In the genomic region with DNA sequence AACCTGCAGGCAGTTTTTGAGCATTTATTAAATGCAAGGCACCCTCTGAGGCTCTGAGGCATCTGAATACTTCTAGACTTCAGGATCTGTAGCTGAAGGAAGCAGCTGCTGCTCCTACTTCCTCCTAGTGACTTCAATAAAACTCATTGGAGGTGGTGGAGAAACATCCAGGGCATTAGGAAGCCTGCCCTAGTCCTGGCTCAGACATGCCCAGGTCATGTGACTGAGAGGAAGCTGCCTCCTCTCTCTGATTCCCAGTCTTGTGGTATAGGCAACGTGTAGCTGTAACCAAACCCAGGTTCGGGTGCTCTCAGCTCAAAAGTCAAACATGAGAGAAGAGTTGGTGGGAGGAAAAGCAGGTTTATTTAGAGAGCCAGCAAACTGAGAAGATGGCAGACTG, we compare ENCODE assay signal across 26 cellular contexts.
A peak's percentile ranks its signal among the peaks of the same experiment; 100 is the strongest.
DNase-seq lines count a peak whose midpoint lies in the region; ATAC-seq, FAIRE-seq and TF ChIP-seq lines count a peak whose summit lies in the region.
"Had no signal": no experiment of that assay in that cellular context is flagged by ENCODE, and none has a peak within 500 bp of the region (broad histone marks: within the 10 kb centered on the region; RNA-seq: fewer than 3 reads in every experiment).

No MANE protein-coding gene starts in this region.

- in situ Hi-C loops in K562 (cut with MboI) = no loop called here

- no peak overlapping the region for H4K8ac ChIP-seq in mesenchymal stem cell (ENCODE audit: low read length)

- no peak overlapping the region for H2BK5ac ChIP-seq in mesenchymal stem cell (ENCODE audit: low read depth, low read length, poor library complexity, severe bottlenecking)

- H3K18ac ChIP-seq in mesenchymal stem cell (ENCODE audit: low read depth in 1 of 2, low read length in 2 of 2) = no peak overlapping the region

- no peak overlapping the region for H2BK120ac ChIP-seq in mesenchymal stem cell (ENCODE audit: low read depth, low read length)

- H3K4me2 ChIP-seq in K562 (ENCODE audit: insufficient read depth, low read length) (no peak overlapping the region), mesenchymal stem cell (ENCODE audit: low read length, poor library complexity, severe bottlenecking) (no peak overlapping the region)

- H2BK15ac ChIP-seq in mesenchymal stem cell (ENCODE audit: low read depth, poor library complexity, severe bottlenecking) = no peak overlapping the region

- no peaks in the 10 kb centered on the region for H3K4me1 ChIP-seq in K562 (replicated peaks in 1 of 2; ENCODE audit: control insufficient read depth in 2 of 2, insufficient read depth in 2 of 2, low read length in 2 of 2)
- no peaks in the 10 kb centered on the region for H3K4me1 ChIP-seq in mesenchymal stem cell (ENCODE audit: control insufficient read depth, insufficient read depth, low read depth, low read length)
- H3K4me1 ChIP-seq: esophagus squamous epithelium, psoas muscle, transverse colon had no signal

- intact Hi-C loops in K562 (cut with micrococcal nuclease) = no loop called here

- peak overlapping the region in 1 of 2 experiments; percentile 42 for H2BK12ac ChIP-seq in mesenchymal stem cell (ENCODE audit: low read length in 2 of 2)

- H3K27ac ChIP-seq in K562 (ENCODE audit: extremely low read depth, low read depth, low read length) = no peak overlapping the region
- H3K27ac ChIP-seq in mesenchymal stem cell (ENCODE audit: low read length, poor library complexity, severe bottlenecking) = no peak overlapping the region
- H3K27ac ChIP-seq: brain microvascular endothelial cell, esophagus squamous epithelium, neutrophil, psoas muscle, transverse colon had no signal

- BruUV-seq in K562 (replicated peaks; lab: Mats Ljungman, UMichigan) = no TSS peak

- no peaks in the 10 kb centered on the region; the same call in 1 of the 2 replicates for H4K20me1 ChIP-seq in K562 (replicated peaks; ENCODE audit: control insufficient read depth, insufficient read depth, low read length)

- H3K4me3 ChIP-seq in K562 (no peak overlapping the region), mesenchymal stem cell (ENCODE audit: insufficient read depth in 1 of 2, low read depth in 1 of 2, low read length in 2 of 2) (no peak overlapping the region)
- H3K4me3 ChIP-seq: esophagus squamous epithelium, psoas muscle, transverse colon had no signal

- no peak overlapping the region for H3K14ac ChIP-seq in mesenchymal stem cell (ENCODE audit: low read length in 2 of 2)

- CTCF ChIA-PET in K562 (lab: Yijun Ruan, JAX; ENCODE audit: low intra/inter-chr PET ratio) = no interaction called here

- H3K27me3 ChIP-seq in K562 (ENCODE audit: control insufficient read depth in 2 of 2, insufficient read depth in 2 of 2, low read length in 2 of 2) (no peaks in the 10 kb centered on the region), mesenchymal stem cell (ENCODE audit: control insufficient read depth in 1 of 2, insufficient read depth in 1 of 2, low read length in 2 of 2) (no peaks in the 10 kb centered on the region)
- H3K27me3 ChIP-seq: brain microvascular endothelial cell, esophagus squamous epithelium, neutrophil, transverse colon had no signal

- H3K4ac ChIP-seq in mesenchymal stem cell (ENCODE audit: low read depth in 1 of 2, low read length in 2 of 2) = no peak overlapping the region

- WGBS in K562 (ENCODE audit: insufficient coverage, low coverage, missing lambda C conversion rate) = 0% methylated on average over 2 of the region's 2 CpGs
- 51% methylated on average over 2 of the region's 2 CpGs for WGBS in mesenchymal stem cell

- no peak overlapping the region for H4K91ac ChIP-seq in mesenchymal stem cell (ENCODE audit: low read length)

- no peak overlapping the region for H3K23ac ChIP-seq in mesenchymal stem cell (ENCODE audit: low read length in 2 of 2)

- no peak overlapping the region for H2AK5ac ChIP-seq in mesenchymal stem cell (ENCODE audit: low read length, severe bottlenecking)

- DNase-seq in GDM1 (lab: John Stamatoyannopoulos, UW) (peak; percentile 73), Kasumi-1 (lab: John Stamatoyannopoulos, UW) (peak; percentile 92), K562 (ENCODE audit: extremely low read depth in 1 of 4, low spot score in 3 of 4) (no peak), mesenchymal stem cell (no peak), DMS 273 (lab: John Stamatoyannopoulos, UW; ENCODE audit: unreplicated experiment) (no peak), iPS-NIHi11 (ENCODE audit: low spot score) (no peak)
- DNase-seq: activated CD4-positive, alpha-beta T cell treated with anti-CD3 and anti-CD28 coated beads for 1 hour; activated naive CD4-positive, alpha-beta T cell; activated T-cell treated with anti-CD3 and anti-CD28 coated beads, Interleukin-2, amount 50 U/mL, for 4 hours; brain microvascular endothelial cell; CD8-positive, alpha-beta T cell; DMS79; esophagus squamous epithelium; kidney; NCI-H1048; NCI-H187 treated with DMSO at 0.1 percent for 48 hours; NCI-H345; psoas muscle; stimulated activated CD8-positive, alpha-beta memory T cell treated with anti-CD3 and anti-CD28 coated beads, Interleukin-4, amount 100 ng/mL, for 48 hours; transverse colon had no signal

- H2AFZ ChIP-seq in K562 (ENCODE audit: low read depth, low read length) (no peak overlapping the region), mesenchymal stem cell (ENCODE audit: low read depth, low read length) (peak overlapping the region; percentile 47)

- POLR2A ChIA-PET in K562 (lab: Yijun Ruan, JAX) = interaction anchor here (1.6 kb wide), 1 partner anchor 123 kb away, joined by 3 read pairs; no protein-coding TSS in a partner anchor

- no peak for FAIRE-seq in K562 (lab: Jason Lieb, UNC)
- FAIRE-seq: colon, frontal cortex, GM18507, kidney, TTC549 had no signal

- no peak for TF ChIP-seq EP300 in K562 (IDR thresholded peaks at IDR 0.05; ENCODE audit: low read length)

- H3K9me3 ChIP-seq in K562 (replicated peaks; ENCODE audit: control insufficient read depth, insufficient read depth, low read depth, low read length) (no peaks in the 10 kb centered on the region), mesenchymal stem cell (ENCODE audit: control insufficient read depth, low read length) (no peaks in the 10 kb centered on the region)
- H3K9me3 ChIP-seq: esophagus squamous epithelium, neutrophil, psoas muscle, transverse colon had no signal

- no peak for TF ChIP-seq POLR2A in K562 (conservative IDR thresholded peaks at IDR 0.05)

- no peak for TF ChIP-seq RAD21 in K562 (CRISPR knock-in tag; conservative IDR thresholded peaks at IDR 0.05 in 1 of 2, IDR thresholded peaks at IDR 0.05 in 1 of 2)

- ATAC-seq in K562 = no peak
- no peak for ATAC-seq in HG02763 (IDR thresholded peaks at IDR 0.05; ENCODE audit: unreplicated experiment)
- ATAC-seq: activated T-cell treated with anti-CD3 and anti-CD28 coated beads, Interleukin-2, amount 50 U/mL, for 4 hours; CD8-positive, alpha-beta T cell; psoas muscle had no signal

- no peaks in the 10 kb centered on the region for H3K79me2 ChIP-seq in K562 (ENCODE audit: control insufficient read depth, insufficient read depth, low read length)

- no peaks in the 10 kb centered on the region for H3K79me1 ChIP-seq in mesenchymal stem cell (replicated peaks; ENCODE audit: low read length, poor library complexity, severe bottlenecking)

- TF ChIP-seq CTCF in K562 (IDR thresholded peaks at IDR 0.05 in 2 of 3, conservative IDR thresholded peaks at IDR 0.05 in 1 of 3; ENCODE audit: insufficient read depth in 2 of 3, low read depth in 1 of 3, low read length in 3 of 3) = no peak

- H3K36me3 ChIP-seq in K562 (ENCODE audit: control insufficient read depth, insufficient read depth, low read length) (no peaks in the 10 kb centered on the region), mesenchymal stem cell (ENCODE audit: control insufficient read depth in 1 of 2, insufficient read depth in 2 of 2, low read depth in 1 of 2, low read length in 2 of 2) (no peaks in the 10 kb centered on the region)
- H3K36me3 ChIP-seq: brain microvascular endothelial cell, esophagus squamous epithelium, neutrophil, transverse colon had no signal

- no peaks in the 10 kb centered on the region for H3K9me1 ChIP-seq in K562 (ENCODE audit: control insufficient read depth, insufficient read depth, low read length)

- no peak overlapping the region for H3K9ac ChIP-seq in K562 (ENCODE audit: insufficient read depth in 1 of 2, low read depth in 2 of 2, low read length in 2 of 2)
- H3K9ac ChIP-seq in mesenchymal stem cell (ENCODE audit: low read length) = no peak overlapping the region

TF ChIP-seq in K562, 482 proteins besides CTCF, POLR2A, EP300 and RAD21:
- TF ChIP-seq ZNF12 (CRISPR knock-in tag; IDR thresholded peaks at IDR 0.05) = no peak
- TF ChIP-seq, protein P1, sequence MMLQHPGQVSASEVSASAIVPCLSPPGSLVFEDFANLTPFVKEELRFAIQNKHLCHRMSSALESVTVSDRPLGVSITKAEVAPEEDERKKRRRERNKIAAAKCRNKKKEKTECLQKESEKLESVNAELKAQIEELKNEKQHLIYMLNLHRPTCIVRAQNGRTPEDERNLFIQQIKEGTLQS (IDR thresholded peaks at IDR 0.05) = no peak
- TF ChIP-seq, protein P1 (CRISPR knock-in tag; conservative IDR thresholded peaks at IDR 0.05) = no peak
- TF ChIP-seq TFE3 (CRISPR knock-in tag; IDR thresholded peaks at IDR 0.05) = peak; percentile 42

Comparison
In these comparisons a context has a peak if more than half of its experiments do, and no peak if none do; other contexts are left out.
1. DNase-seq: peak in GDM1 (single experiment) and Kasumi-1 (2 of 2); none in K562 (0 of 4), mesenchymal stem cell (single experiment), DMS 273 (single experiment) and iPS-NIHi11 (single experiment).